22 cellular contexts compared by ENCODE assay signal in the genomic region with DNA sequence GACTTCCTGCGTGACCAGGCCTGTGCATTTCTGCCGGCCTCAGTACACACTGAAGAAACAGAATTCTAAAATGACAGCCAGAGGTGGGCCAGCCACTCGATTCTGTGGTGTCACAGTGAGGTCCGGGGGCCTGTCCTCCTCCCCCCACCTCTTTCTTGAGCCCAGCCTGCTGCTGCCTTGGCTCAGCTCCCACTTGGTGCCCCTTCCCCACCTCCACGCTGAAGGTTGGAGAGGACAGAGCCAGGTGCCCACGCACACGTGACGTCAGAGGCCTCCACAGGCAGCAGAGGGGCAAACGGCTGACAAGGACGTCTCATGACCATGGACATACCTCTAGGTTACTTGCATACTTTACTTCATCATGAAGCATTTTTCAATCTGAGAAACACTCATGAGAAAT.
DNase-seq lines count a peak whose midpoint lies in the region; ATAC-seq, FAIRE-seq and TF ChIP-seq lines count a peak whose summit lies in the region.
"Had no signal": no experiment of that assay in that cellular context is flagged by ENCODE, and none has a peak within 500 bp of the region (broad histone marks: within the 10 kb centered on the region; RNA-seq: fewer than 3 reads in every experiment).

No MANE protein-coding gene starts in this region.

- H3K4me1 Mint-ChIP-seq in endodermal cell, result no peaks in the 10 kb centered on the region

- H3K4me1 ChIP-seq in RWPE2 (ENCODE audit: insufficient read depth, poor library complexity, severe bottlenecking) (no peaks in the 10 kb centered on the region), kidney (ENCODE audit: control insufficient read depth in 1 of 2, insufficient read depth in 1 of 2, low read depth in 1 of 2, low read length in 2 of 2) (no peaks in the 10 kb centered on the region), aorta (ENCODE audit: control insufficient read depth in 1 of 2, insufficient read depth in 2 of 2, low read length in 2 of 2) (no peaks in the 10 kb centered on the region), endodermal cell (ENCODE audit: control insufficient read depth, insufficient read depth, low read length) (no peaks in the 10 kb centered on the region)
- H3K4me1 ChIP-seq: A549, BE2C had no signal

- no peak for ATAC-seq in RWPE2 (ENCODE audit: low read depth)
- no peak for ATAC-seq in sciatic nerve
- no peak for ATAC-seq in aorta (ENCODE audit: low FRiP score)
- ATAC-seq: A549; CD8-positive, alpha-beta T cell had no signal

- H3K9me3 ChIP-seq in RWPE2 (ENCODE audit: severe bottlenecking) (peaks cover 4% of the 10 kb centered on the region), kidney (ENCODE audit: control insufficient read depth in 1 of 2, low read length in 2 of 2) (no peaks in the 10 kb centered on the region), aorta (ENCODE audit: control insufficient read depth, low read length) (no peaks in the 10 kb centered on the region), endodermal cell (ENCODE audit: control insufficient read depth, low read length) (peaks cover 20% of the 10 kb centered on the region)
- H3K9me3 ChIP-seq: BE2C had no signal

- FAIRE-seq in kidney (lab: Jason Lieb, UNC), result no peak
- FAIRE-seq: A549, D721Med, G401.6, GM12892, GM19239, H1 had no signal

- H3K36me3 ChIP-seq in RWPE2 (ENCODE audit: low read depth) (no peaks in the 10 kb centered on the region), kidney (ENCODE audit: control insufficient read depth in 1 of 2, insufficient read depth in 2 of 2, low read length in 2 of 2) (no peaks in the 10 kb centered on the region), aorta (ENCODE audit: control insufficient read depth in 1 of 2, insufficient read depth in 2 of 2, low read length in 1 of 2) (no peaks in the 10 kb centered on the region), endodermal cell (ENCODE audit: control insufficient read depth, insufficient read depth, low read length) (no peaks in the 10 kb centered on the region)
- H3K36me3 ChIP-seq: BE2C had no signal

- H3K9me3 Mint-ChIP-seq in endodermal cell, result peaks cover 48% of the 10 kb centered on the region
- H3K9me3 Mint-ChIP-seq: HFFc6 had no signal

- WGBS in aorta, 2 donors, result 73 to 82% methylated on average over 10 of the region's 10 CpGs
- 91 to 95% methylated on average over 3 to 10 of the region's 10 CpGs for WGBS in endodermal cell (ENCODE audit: insufficient coverage in 1 of 2, insufficient read length in 1 of 2), 2 experiments

- peaks cover 3% of the 10 kb centered on the region for H3K36me3 Mint-ChIP-seq in endodermal cell (ENCODE audit: low read depth)
- H3K36me3 Mint-ChIP-seq: CD8-positive, alpha-beta T cell had no signal

- no peak overlapping the region for H3K27ac Mint-ChIP-seq in endodermal cell
- H3K27ac Mint-ChIP-seq: CD8-positive, alpha-beta T cell; HFFc6 had no signal

- H3K27me3 Mint-ChIP-seq in endodermal cell (ENCODE audit: insufficient read depth), result peaks cover 14% of the 10 kb centered on the region

- peak; percentile 25 for DNase-seq in RWPE2 (ENCODE audit: low spot score)
- peak; percentile 61 for DNase-seq in kidney
- peak; percentile 28 for DNase-seq in sciatic nerve (ENCODE audit: low spot score)
- DNase-seq in aorta, result peak; percentile 20 to 28
- DNase-seq in stimulated activated CD4-positive, alpha-beta T cell treated with anti-CD3 and anti-CD28 coated beads, Interleukin-15, amount 100 ng/mL, for 24 hours, result no peak
- DNase-seq in endodermal cell, result no peak
- DNase-seq: BE2C; CD8-positive, alpha-beta T cell; COR-L47; DMS153; DMS79 treated with DMSO at 0.1 percent for 48 hours; EL; HCEC 1CT; HFFc6 had no signal

- intact Hi-C loops in kidney (cut with DNase I), result no loop called here
- intact Hi-C loops in sciatic nerve (cut with DNase I), result no loop called here
- intact Hi-C loops in aorta (cut with DNase I), result loop anchor here in 1 of 2 donors (10.0 kb wide), 1 partner anchor 56 kb away; no protein-coding TSS in a partner anchor

- no peak overlapping the region for H3K4me3 Mint-ChIP-seq in endodermal cell
- H3K4me3 Mint-ChIP-seq: CD8-positive, alpha-beta T cell; HFFc6 had no signal

- H3K4me3 ChIP-seq in RWPE2 (ENCODE audit: severe bottlenecking) (no peak overlapping the region), kidney (ENCODE audit: low read length in 2 of 2) (no peak overlapping the region), aorta (ENCODE audit: low read length in 2 of 2) (no peak overlapping the region), endodermal cell (ENCODE audit: low read length) (no peak overlapping the region)
- H3K4me3 ChIP-seq: A549 had no signal

- TF ChIP-seq CTCF in RWPE2 (IDR thresholded peaks at IDR 0.05; ENCODE audit: poor library complexity, severe bottlenecking) (no peak), kidney (IDR thresholded peaks at IDR 0.05; ENCODE audit: borderline replicate concordance, extremely low read depth, insufficient read depth) (no peak), endodermal cell (conservative IDR thresholded peaks at IDR 0.05) (no peak)

- H3K27me3 ChIP-seq in RWPE2 (ENCODE audit: insufficient read depth, poor library complexity, severe bottlenecking) (no peaks in the 10 kb centered on the region), aorta (ENCODE audit: control insufficient read depth in 1 of 2, insufficient read depth in 2 of 2, low read length in 1 of 2) (no peaks in the 10 kb centered on the region), endodermal cell (ENCODE audit: control insufficient read depth, insufficient read depth, low read length, poor library complexity, severe bottlenecking) (no peaks in the 10 kb centered on the region)
- H3K27me3 ChIP-seq: BE2C had no signal

- H3K27ac ChIP-seq in RWPE2 (ENCODE audit: poor library complexity, severe bottlenecking) (no peak overlapping the region), kidney (ENCODE audit: low read depth in 2 of 2, low read length in 2 of 2) (no peak overlapping the region), aorta (ENCODE audit: low read depth in 1 of 2, low read length in 2 of 2) (no peak overlapping the region), endodermal cell (ENCODE audit: low read depth, low read length) (no peak overlapping the region)
- H3K27ac ChIP-seq: A549, C4-2B, HL-60 had no signal

- H3K9ac ChIP-seq in kidney (ENCODE audit: low read length in 2 of 2), result no peak overlapping the region
- no peak overlapping the region for H3K9ac ChIP-seq in endodermal cell (ENCODE audit: extremely low read depth, low read length, poor library complexity, severe bottlenecking)

Comparison
In these comparisons a context has a peak if more than half of its experiments do, and no peak if none do; other contexts are left out.
1. DNase-seq: peak in RWPE2 (single experiment), kidney (single experiment), sciatic nerve (single experiment) and aorta (2 of 2); none in stimulated activated CD4-positive, alpha-beta T cell treated with anti-CD3 and anti-CD28 coated beads, Interleukin-15, amount 100 ng/mL, for 24 hours (single experiment) and endodermal cell (single experiment).